Comparison of ENCODE assay signal across 8 cellular contexts in the genomic region with DNA sequence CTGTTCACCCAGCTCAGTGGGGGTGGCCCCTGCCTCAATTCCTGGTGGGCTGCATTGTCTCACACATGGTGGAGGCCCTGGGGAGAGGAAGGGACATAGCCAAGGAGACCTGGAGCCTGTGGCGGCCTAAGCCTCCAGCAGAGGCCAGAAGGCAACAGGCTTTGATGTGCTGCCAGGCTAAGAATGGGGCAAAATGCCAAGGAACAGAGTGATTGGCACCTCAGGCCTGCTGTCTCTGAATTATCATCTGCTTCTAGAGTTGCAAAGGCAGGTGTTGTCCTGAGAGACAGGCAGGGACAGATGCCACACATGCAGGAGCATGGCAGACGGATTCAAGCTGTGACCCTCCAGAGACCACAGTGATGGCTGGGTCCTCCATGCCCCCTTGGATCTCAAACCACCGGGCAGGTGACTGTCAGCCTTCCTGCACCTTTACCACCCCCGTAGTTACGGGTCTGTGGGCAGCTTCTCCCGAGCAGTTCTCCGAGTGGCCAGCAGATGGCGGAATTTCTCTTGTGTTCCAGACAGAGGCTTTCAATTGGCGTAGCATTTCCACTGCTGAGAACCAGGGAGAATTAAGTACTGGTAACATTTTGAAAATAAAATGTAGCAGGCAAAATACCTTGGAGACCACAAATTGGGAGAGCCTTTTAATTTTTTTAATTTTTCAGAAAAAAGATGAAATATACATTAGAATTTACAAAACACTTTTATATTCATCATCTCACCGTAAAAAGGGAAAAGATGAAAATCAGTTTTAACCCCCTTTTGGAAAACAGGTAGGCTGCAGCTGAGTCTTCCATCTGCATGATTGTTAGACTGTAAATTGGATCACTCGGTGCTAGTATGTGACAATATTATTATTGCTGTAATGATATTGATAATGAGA.
DNase-seq lines count a peak whose midpoint lies in the region; ATAC-seq, FAIRE-seq and TF ChIP-seq lines count a peak whose summit lies in the region.

No MANE protein-coding gene starts in this region.

- peak; percentile 93 for TF ChIP-seq CTCF in astrocyte (IDR thresholded peaks at IDR 0.05; ENCODE audit: insufficient read depth, low read depth, low read length)

- H3K27ac ChIP-seq in astrocyte (ENCODE audit: low read depth, low read length): no peak overlapping the region

- H3K36me3 Mint-ChIP-seq in astrocyte (ENCODE audit: low read depth, unreplicated experiment): no peaks in the 10 kb centered on the region

- no peaks in the 10 kb centered on the region for H3K79me2 ChIP-seq in astrocyte (ENCODE audit: insufficient read depth, low read length)

- no peak for TF ChIP-seq POLR2A in GM12891 (IDR thresholded peaks at IDR 0.05; ENCODE audit: low read depth, low read length)

- DNase-seq in GM12891 (ENCODE audit: insufficient read length, low spot score) (peak; percentile 59), NCI-H187 treated with DMSO at 0.1 percent for 48 hours (lab: John Stamatoyannopoulos, UW) (peak; percentile 21), T-helper 22 cell (ENCODE audit: low read depth) (peak; percentile 38), astrocyte (ENCODE audit: low read depth) (peak; percentile 46), hippocampal formation (lab: John Stamatoyannopoulos, UW) (peak; percentile 66 to 79), GF-D8 (lab: John Stamatoyannopoulos, UW) (no peak)

- H3K4me2 ChIP-seq in astrocyte (ENCODE audit: low read length) (no peak overlapping the region), skeletal muscle satellite cell (ENCODE audit: low read length) (peak overlapping the region; percentile 28)

- H3K9ac ChIP-seq in astrocyte (ENCODE audit: low read length): no peak overlapping the region
- no peak overlapping the region for H3K9ac ChIP-seq in skeletal muscle satellite cell (ENCODE audit: low read depth, low read length)

- H3K4me1 ChIP-seq in astrocyte (ENCODE audit: insufficient read depth, low read length) (no peaks in the 10 kb centered on the region), skeletal muscle satellite cell (ENCODE audit: control insufficient read depth, insufficient read depth, low read length) (peaks cover 15% of the 10 kb centered on the region)

- no peaks in the 10 kb centered on the region for H3K9me3 ChIP-seq in astrocyte (ENCODE audit: insufficient read depth, low read depth, low read length)
- no peaks in the 10 kb centered on the region for H3K9me3 ChIP-seq in skeletal muscle satellite cell (replicated peaks; ENCODE audit: low read length)

- no peak overlapping the region for H3K4me3 ChIP-seq in astrocyte (ENCODE audit: insufficient read depth, low read depth, low read length)
- no peak overlapping the region for H3K4me3 ChIP-seq in skeletal muscle satellite cell (ENCODE audit: low read length)

- H3K27me3 Mint-ChIP-seq in astrocyte (ENCODE audit: low read depth, unreplicated experiment): peaks cover 7% of the 10 kb centered on the region

- peaks cover 4% of the 10 kb centered on the region for H3K9me3 Mint-ChIP-seq in astrocyte (ENCODE audit: unreplicated experiment)

- H3K36me3 ChIP-seq in astrocyte (ENCODE audit: insufficient read depth, low read length) (no peaks in the 10 kb centered on the region), skeletal muscle satellite cell (ENCODE audit: insufficient read depth, low read length) (no peaks in the 10 kb centered on the region)

- no peaks in the 10 kb centered on the region for H3K4me1 Mint-ChIP-seq in astrocyte (ENCODE audit: low read depth, unreplicated experiment)

- no peak overlapping the region for H3K27ac Mint-ChIP-seq in astrocyte (ENCODE audit: unreplicated experiment)

- H3K4me3 Mint-ChIP-seq in astrocyte (ENCODE audit: unreplicated experiment): no peak overlapping the region

- no peaks in the 10 kb centered on the region for H4K20me1 ChIP-seq in astrocyte (ENCODE audit: insufficient read depth, low read length)

- no peaks in the 10 kb centered on the region for H3K27me3 ChIP-seq in astrocyte (ENCODE audit: insufficient read depth, low read length)
- H3K27me3 ChIP-seq in skeletal muscle satellite cell (ENCODE audit: control insufficient read depth, insufficient read depth, low read length): no peaks in the 10 kb centered on the region

- peak overlapping the region; percentile 3 for H2AFZ ChIP-seq in astrocyte (ENCODE audit: low read depth, low read length)

- peak; percentile 72 for FAIRE-seq in GM12891 (lab: Jason Lieb, UNC)
- FAIRE-seq in astrocyte (lab: Jason Lieb, UNC): peak; percentile 66

- peak; percentile 83 for ATAC-seq in HG02798 (IDR thresholded peaks at IDR 0.05; ENCODE audit: poor library complexity, unreplicated experiment)

TF ChIP-seq in GM12891, 5 proteins besides CTCF, POLR2A, EP300 and RAD21:
- TF ChIP-seq POU2F2 (IDR thresholded peaks at IDR 0.05; ENCODE audit: low read depth, low read length) (peak; percentile 38; the same call in 1 of the 2 replicates), TAF1 (IDR thresholded peaks at IDR 0.05; ENCODE audit: low read depth, low read length) (no peak)
